7 cellular contexts compared by ENCODE assay signal in genomic region chr20:6122111-6122872, GRCh38. TPM values are rescaled to one million over a fixed set of nuclear protein-coding genes. Genes with fewer than 3 reads are reported as not detected.
A peak's percentile ranks its signal among the peaks of the same experiment; 100 is the strongest.
DNase-seq lines count a peak whose midpoint lies in the region; ATAC-seq and TF ChIP-seq lines count a peak whose summit lies in the region.

No MANE protein-coding gene starts in this region.

- 7% methylated on average over 27 of the region's 27 CpGs for WGBS in HUES64

- no peak for TF ChIP-seq CTCF in ascending aorta (IDR thresholded peaks at IDR 0.05)
- TF ChIP-seq CTCF in GM20000 (IDR thresholded peaks at IDR 0.05; ENCODE audit: extremely low read depth, missing control alignments): no peak

- H3K4me1 ChIP-seq in HUES64 (ENCODE audit: insufficient read depth, low read length): peaks cover 32% of the 10 kb centered on the region
- H3K4me1 ChIP-seq in ascending aorta: peaks cover 0 to 4% of the 10 kb centered on the region in 2 donors
- peaks cover 6% of the 10 kb centered on the region for H3K4me1 ChIP-seq in stomach smooth muscle (ENCODE audit: control insufficient read depth, insufficient read depth, low read length)

- peak; percentile 44 for ATAC-seq in GM18907 (IDR thresholded peaks at IDR 0.05; ENCODE audit: unreplicated experiment)

- H3K9me3 ChIP-seq in HUES64 (ENCODE audit: insufficient read depth, low read depth, low read length) (no peaks in the 10 kb centered on the region), ascending aorta (no peaks in the 10 kb centered on the region), stomach smooth muscle (ENCODE audit: control insufficient read depth in 2 of 2, low read length in 2 of 2) (no peaks in the 10 kb centered on the region)

- DNase-seq in ascending aorta (ENCODE audit: low spot score in 2 of 2): no peak
- peak; percentile 72 for DNase-seq in islet precursor cell
- no peak for DNase-seq in GM20000 (ENCODE audit: low spot score)
- DNase-seq in middle frontal gyrus (ENCODE audit: extremely low spot score, low spot score): no peak

- H3K27ac ChIP-seq in HUES64 (ENCODE audit: low read depth, low read length) (no peak overlapping the region), ascending aorta (no peak overlapping the region), stomach smooth muscle (ENCODE audit: low read length) (no peak overlapping the region)

- H3K9ac ChIP-seq in HUES64 (ENCODE audit: low read depth, low read length) (peak overlapping the region; percentile 71), stomach smooth muscle (ENCODE audit: low read length in 2 of 2) (peak overlapping the region; percentile 47 to 56)

- intact Hi-C loops in ascending aorta (cut with DNase I): no loop called here

- H3K4me3 ChIP-seq in HUES64 (ENCODE audit: low read length) (peak overlapping the region; percentile 72), ascending aorta (peak overlapping the region; percentile 49 to 68), stomach smooth muscle (ENCODE audit: low read length in 2 of 2) (peak overlapping the region; percentile 69 to 76)

- H3K27me3 ChIP-seq in HUES64 (ENCODE audit: insufficient read depth, low read length): peaks cover 18% of the 10 kb centered on the region
- H3K27me3 ChIP-seq in ascending aorta: no peaks in the 10 kb centered on the region
- H3K27me3 ChIP-seq in stomach smooth muscle (ENCODE audit: control insufficient read depth in 1 of 2, insufficient read depth in 2 of 2, low read length in 2 of 2): peaks cover 0 to 3% of the 10 kb centered on the region in 2 donors

- H3K36me3 ChIP-seq in HUES64 (ENCODE audit: insufficient read depth, low read length): peaks cover 5% of the 10 kb centered on the region
- no peaks in the 10 kb centered on the region for H3K36me3 ChIP-seq in ascending aorta
- H3K36me3 ChIP-seq in stomach smooth muscle (ENCODE audit: control insufficient read depth in 2 of 2, insufficient read depth in 2 of 2, low read length in 2 of 2): no peaks in the 10 kb centered on the region

RNA-seq across cellular contexts. Expression of gene FERMT1, which starts 0.5 kb away (rescaled TPM):
- polyA plus RNA-seq in HUES64 (2013, experiment 1 of 2): 8.5 TPM
- polyA plus RNA-seq in HUES64 (2013, experiment 2 of 2): 8.0 TPM
- total RNA-seq in ascending aorta: 0.75 TPM
